13 cellular contexts compared by ENCODE assay signal in the genomic region with DNA sequence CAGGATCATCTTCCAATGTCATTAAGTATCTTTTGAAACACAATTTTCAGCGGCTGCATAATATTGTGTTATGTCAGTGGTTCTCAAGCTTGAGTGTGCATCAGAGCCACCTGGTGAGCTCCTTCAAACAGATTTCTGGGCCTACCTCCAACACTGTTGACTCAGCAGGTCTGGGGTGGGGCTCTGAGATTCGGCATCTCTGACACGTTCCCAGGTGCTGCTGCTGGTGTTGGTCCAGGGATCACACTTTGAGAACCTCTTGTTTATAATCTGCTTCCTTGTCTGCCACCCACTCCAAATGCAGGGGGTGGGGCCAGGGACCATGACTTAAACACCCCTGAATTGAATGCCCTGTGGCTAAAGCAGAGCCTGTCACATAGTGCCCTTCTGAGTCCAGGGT.
DNase-seq lines count a peak whose midpoint lies in the region; ATAC-seq and TF ChIP-seq lines count a peak whose summit lies in the region.
"Had no signal": no experiment of that assay in that cellular context is flagged by ENCODE, and none has a peak within 500 bp of the region (broad histone marks: within the 10 kb centered on the region; RNA-seq: fewer than 3 reads in every experiment).

No MANE protein-coding gene starts in this region.

- DNase-seq in EH (ENCODE audit: low read depth): peak; percentile 11
- DNase-seq in MM.1S: peak; percentile 93
- DNase-seq in astrocyte of the hippocampus (ENCODE audit: low read depth, low spot score): peak; percentile 58
- DNase-seq in myocyte (ENCODE audit: low read depth): peak; percentile 13
- no peak for DNase-seq in activated naive CD8-positive, alpha-beta T cell treated with anti-CD3 and anti-CD28 coated beads for 36 hours
- DNase-seq in gastrocnemius medialis: no peak
- DNase-seq in smooth muscle cell (lab: John Stamatoyannopoulos, UW; ENCODE audit: unreplicated experiment): no peak
- DNase-seq: GDM1, HFFc6, NCI-H2227 treated with DMSO at 0.1 percent for 48 hours, nephron progenitor cell, T-cell had no signal

- TF ChIP-seq POLR2A in gastrocnemius medialis (IDR thresholded peaks at IDR 0.05): no peak

- H3K27me3 ChIP-seq in MM.1S (replicated peaks; ENCODE audit: insufficient read depth, low read length) (no peaks in the 10 kb centered on the region), gastrocnemius medialis (peaks cover 0 to 10% (median 0%) of the 10 kb centered on the region in 3 donors), smooth muscle cell (ENCODE audit: low read depth) (no peaks in the 10 kb centered on the region)

- H4K20me1 ChIP-seq in MM.1S (ENCODE audit: insufficient read depth, low read length) (no peaks in the 10 kb centered on the region), smooth muscle cell (ENCODE audit: low read depth) (no peaks in the 10 kb centered on the region)

- H3K9me3 ChIP-seq in MM.1S (replicated peaks; ENCODE audit: insufficient read depth, low read length) (no peaks in the 10 kb centered on the region), gastrocnemius medialis (no peaks in the 10 kb centered on the region), smooth muscle cell (replicated peaks; ENCODE audit: low read depth) (no peaks in the 10 kb centered on the region)

- peak overlapping the region; percentile 38; the same call in 1 of the 2 replicates for H3K9ac ChIP-seq in MM.1S (ENCODE audit: low read length)
- no peak overlapping the region for H3K9ac ChIP-seq in smooth muscle cell (ENCODE audit: low read depth)

- H3K27ac Mint-ChIP-seq in activated naive CD8-positive, alpha-beta T cell treated with anti-CD3 and anti-CD28 coated beads for 36 hours: no peak overlapping the region
- H3K27ac Mint-ChIP-seq: HFFc6, nephron progenitor cell, T-cell had no signal

- H3K36me3 Mint-ChIP-seq in activated naive CD8-positive, alpha-beta T cell treated with anti-CD3 and anti-CD28 coated beads for 36 hours: no peaks in the 10 kb centered on the region
- H3K36me3 Mint-ChIP-seq: T-cell had no signal

- H3K4me2 ChIP-seq in MM.1S (ENCODE audit: low read depth, low read length): peak overlapping the region; percentile 74
- H3K4me2 ChIP-seq in smooth muscle cell: no peak overlapping the region

- H3K4me3 ChIP-seq in MM.1S (ENCODE audit: low read length): 0 out of 2 replicates have a peak overlapping the region, but pooled peaks have one; percentile 7
- no peak overlapping the region for H3K4me3 ChIP-seq in gastrocnemius medialis
- no peak overlapping the region for H3K4me3 ChIP-seq in smooth muscle cell

- intact Hi-C loops in gastrocnemius medialis (cut with DNase I; ENCODE audit: low total_unique reads): no loop called here

- no peak for ATAC-seq in GM21515 (IDR thresholded peaks at IDR 0.05; ENCODE audit: unreplicated experiment)
- no peak for ATAC-seq in gastrocnemius medialis
- ATAC-seq: T-cell had no signal

- no peak for TF ChIP-seq CTCF in MM.1S (IDR thresholded peaks at IDR 0.05; ENCODE audit: low read length)
- no peak for TF ChIP-seq CTCF in gastrocnemius medialis (IDR thresholded peaks at IDR 0.05 in 4 of 5, conservative IDR thresholded peaks at IDR 0.05 in 1 of 5)
- no peak for TF ChIP-seq CTCF in smooth muscle cell (IDR thresholded peaks at IDR 0.05; ENCODE audit: borderline replicate concordance, insufficient read depth, poor library complexity, severe bottlenecking)

- no peaks in the 10 kb centered on the region for H3K9me3 Mint-ChIP-seq in activated naive CD8-positive, alpha-beta T cell treated with anti-CD3 and anti-CD28 coated beads for 36 hours
- H3K9me3 Mint-ChIP-seq: HFFc6, nephron progenitor cell, T-cell had no signal

- WGBS in smooth muscle cell (ENCODE audit: low lambda C conversion rate): 79% methylated on average over 3 of the region's 3 CpGs

- H3K4me3 Mint-ChIP-seq in activated naive CD8-positive, alpha-beta T cell treated with anti-CD3 and anti-CD28 coated beads for 36 hours: no peak overlapping the region
- H3K4me3 Mint-ChIP-seq: HFFc6, nephron progenitor cell, T-cell had no signal

- H3K27ac ChIP-seq in MM.1S (ENCODE audit: low read length) (peak overlapping the region; percentile 94), gastrocnemius medialis (no peak overlapping the region), smooth muscle cell (ENCODE audit: low read depth) (no peak overlapping the region)

- H3K4me1 Mint-ChIP-seq in activated naive CD8-positive, alpha-beta T cell treated with anti-CD3 and anti-CD28 coated beads for 36 hours: peaks cover 13% of the 10 kb centered on the region

- no peaks in the 10 kb centered on the region for H3K9me2 ChIP-seq in MM.1S (replicated peaks; ENCODE audit: insufficient read depth, low read length)

- H3K79me2 ChIP-seq in MM.1S (ENCODE audit: low read length): no peaks in the 10 kb centered on the region
- no peaks in the 10 kb centered on the region for H3K79me2 ChIP-seq in smooth muscle cell (ENCODE audit: low read depth)

- H3K4me1 ChIP-seq in MM.1S (ENCODE audit: low read length): peaks cover 46% of the 10 kb centered on the region
- no peaks in the 10 kb centered on the region for H3K4me1 ChIP-seq in gastrocnemius medialis
- no peaks in the 10 kb centered on the region for H3K4me1 ChIP-seq in smooth muscle cell (ENCODE audit: low read depth)

- H3K36me3 ChIP-seq in MM.1S (replicated peaks; ENCODE audit: insufficient read depth, low read length): no peaks in the 10 kb centered on the region
- no peaks in the 10 kb centered on the region for H3K36me3 ChIP-seq in gastrocnemius medialis
- H3K36me3 ChIP-seq in smooth muscle cell (ENCODE audit: low read depth): no peaks in the 10 kb centered on the region

- peaks cover 8% of the 10 kb centered on the region for H3K27me3 Mint-ChIP-seq in activated naive CD8-positive, alpha-beta T cell treated with anti-CD3 and anti-CD28 coated beads for 36 hours

- in situ Hi-C loops in gastrocnemius medialis (cut with MboI; ENCODE audit: low sequenced_read_pairs in 4 of 4): no loop called here

- H2AFZ ChIP-seq in MM.1S (ENCODE audit: low read length): peak overlapping the region; percentile 35
- H2AFZ ChIP-seq in smooth muscle cell (ENCODE audit: low read depth): no peak overlapping the region

- H3F3A ChIP-seq in MM.1S (ENCODE audit: insufficient read depth, low read length) (peaks cover 39% of the 10 kb centered on the region), smooth muscle cell (ENCODE audit: low read depth) (no peaks in the 10 kb centered on the region)

Comparison
In these comparisons a context has a peak if more than half of its experiments do, and no peak if none do; other contexts are left out.
1. DNase-seq: peak in EH (single experiment), MM.1S (single experiment), astrocyte of the hippocampus (single experiment) and myocyte (single experiment); none in activated naive CD8-positive, alpha-beta T cell treated with anti-CD3 and anti-CD28 coated beads for 36 hours (single experiment), gastrocnemius medialis (0 of 2) and smooth muscle cell (single experiment).